In the genomic region with DNA sequence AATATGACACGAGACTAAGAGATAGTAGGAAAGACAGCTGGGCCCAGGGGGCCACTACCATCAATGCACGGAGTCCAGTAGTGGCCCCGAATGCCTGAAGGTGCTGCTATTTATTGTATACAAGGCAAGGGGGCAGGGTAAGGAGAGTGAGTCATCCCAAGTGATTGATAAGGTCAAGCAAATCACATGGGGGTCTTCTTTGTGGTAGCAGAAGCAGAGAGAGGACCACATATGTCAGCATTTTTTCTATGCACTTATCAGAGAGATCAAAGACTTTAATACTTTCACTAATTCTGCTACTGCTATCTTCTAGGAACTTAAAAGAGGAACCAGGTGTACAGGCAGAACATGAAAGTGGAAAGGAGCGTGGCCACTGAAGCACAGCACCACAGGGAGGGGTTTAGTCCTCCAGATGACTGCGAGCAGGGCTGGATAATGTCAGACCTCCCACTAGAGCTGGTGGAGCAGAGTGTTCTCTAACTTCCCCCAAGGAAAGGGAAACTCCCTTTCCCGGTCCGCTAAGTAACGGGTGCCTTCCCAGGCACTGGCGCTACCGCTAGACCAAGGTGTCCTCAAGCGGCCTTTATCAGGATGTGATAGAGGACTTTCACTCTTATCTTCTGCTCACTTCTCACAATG, we compare ENCODE assay signal across 11 cellular contexts. TPM values are rescaled to one million over a fixed set of nuclear protein-coding genes. Genes with fewer than 3 reads are reported as not detected.
A peak's percentile ranks its signal among the peaks of the same experiment; 100 is the strongest.
DNase-seq lines count a peak whose midpoint lies in the region; ATAC-seq and TF ChIP-seq lines count a peak whose summit lies in the region.
"Had no signal": no experiment of that assay in that cellular context is flagged by ENCODE, and none has a peak within 500 bp of the region (broad histone marks: within the 10 kb centered on the region; RNA-seq: fewer than 3 reads in every experiment).

No MANE protein-coding gene starts in this region.

- H3K36me3 ChIP-seq in left ventricle myocardium inferior (no peaks in the 10 kb centered on the region), upper lobe of left lung (no peaks in the 10 kb centered on the region), brain microvascular endothelial cell (replicated peaks) (no peaks in the 10 kb centered on the region)

- in situ Hi-C loops in brain microvascular endothelial cell (cut with HindIII; ENCODE audit: low pct_ligation_motif_present, low sequenced_read_pairs), result no loop called here

- ATAC-seq in left ventricle myocardium superior (no peak), upper lobe of left lung (ENCODE audit: low FRiP score in 2 of 2) (no peak), GM18873 (IDR thresholded peaks at IDR 0.05; ENCODE audit: low FRiP score, unreplicated experiment) (no peak), HG02885 (IDR thresholded peaks at IDR 0.05; ENCODE audit: poor library complexity, unreplicated experiment) (no peak)
- ATAC-seq: activated T-cell treated with anti-CD3 and anti-CD28 coated beads, Interleukin-2, amount 50 U/mL, for 4 hours; sciatic nerve had no signal

- H3K9me3 ChIP-seq in left ventricle myocardium inferior (replicated peaks), result no peaks in the 10 kb centered on the region
- no peaks in the 10 kb centered on the region for H3K9me3 ChIP-seq in upper lobe of left lung

- TF ChIP-seq POLR2A in upper lobe of left lung (IDR thresholded peaks at IDR 0.05), result no peak

- TF ChIP-seq CTCF in left ventricle myocardium inferior (IDR thresholded peaks at IDR 0.05; ENCODE audit: borderline replicate concordance) (no peak), upper lobe of left lung (IDR thresholded peaks at IDR 0.05) (no peak), brain microvascular endothelial cell (IDR thresholded peaks at IDR 0.05; ENCODE audit: low read depth, low read length, missing control alignments) (no peak)

- intact Hi-C loops in left ventricle myocardium inferior (cut with micrococcal nuclease) (no loop called here), left ventricle myocardium superior (cut with micrococcal nuclease) (no loop called here)

- H3K27ac ChIP-seq in left ventricle myocardium inferior (replicated peaks) (peak overlapping the region; percentile 100), upper lobe of left lung (peak overlapping the region; percentile 25 to 100 (median 58)), brain microvascular endothelial cell (no peak overlapping the region)

- no peaks in the 10 kb centered on the region for H3K27me3 ChIP-seq in left ventricle myocardium inferior (ENCODE audit: low read depth)
- no peaks in the 10 kb centered on the region for H3K27me3 ChIP-seq in upper lobe of left lung
- no peaks in the 10 kb centered on the region for H3K27me3 ChIP-seq in brain microvascular endothelial cell (replicated peaks)

- 57 to 60% methylated on average over 11 of the region's 11 CpGs for WGBS in upper lobe of left lung, 2 donors

- TF ChIP-seq EP300 in upper lobe of left lung (IDR thresholded peaks at IDR 0.05), result peak in 2 of 4 donors; percentile 53 to 58

- H3K4me1 ChIP-seq in left ventricle myocardium inferior, result peaks cover 60% of the 10 kb centered on the region
- H3K4me1 ChIP-seq in upper lobe of left lung, result peaks cover 15 to 26% (median 21%) of the 10 kb centered on the region in 4 donors

- peak overlapping the region; percentile 1 for H3K4me3 ChIP-seq in left ventricle myocardium inferior
- no peak overlapping the region for H3K4me3 ChIP-seq in upper lobe of left lung
- H3K4me3 ChIP-seq in brain microvascular endothelial cell (ENCODE audit: low read depth, low read length), result no peak overlapping the region

- DNase-seq in left ventricle myocardium inferior (peak; percentile 40), left ventricle myocardium superior (no peak), MV-4-11 (lab: John Stamatoyannopoulos, UW) (peak; percentile 79), glomerular visceral epithelial cell (ENCODE audit: extremely low spot score) (peak; percentile 77), upper lobe of left lung (peak in 1 of 2 donors; percentile 50), brain microvascular endothelial cell (no peak)
- DNase-seq: activated T-cell treated with anti-CD3 and anti-CD28 coated beads, Interleukin-2, amount 50 U/mL, for 4 hours; NCI-H2029 treated with DMSO at 0.1 percent for 48 hours had no signal

RNA-seq across cellular contexts. Expression of a gene that starts 26.4 kb away (rescaled TPM):
- total RNA-seq in left ventricle myocardium inferior, result 7.1 TPM
- 6.7 TPM for total RNA-seq in left ventricle myocardium superior
- 10 to 100 TPM in 2 of 6 donors, 1 to 10 TPM in 4; 6.5 to 24.2 (median 9.4) TPM for total RNA-seq in upper lobe of left lung

Comparison
In these comparisons a context has a peak if more than half of its experiments do, and no peak if none do; other contexts are left out.
1. DNase-seq: peak in left ventricle myocardium inferior (single experiment), MV-4-11 (single experiment) and glomerular visceral epithelial cell (single experiment); none in left ventricle myocardium superior (single experiment) and brain microvascular endothelial cell (single experiment).